ENCODE assay signal across 17 cellular contexts in genomic region chr6:109024784-109025183, GRCh38.
DNase-seq lines count a peak whose midpoint lies in the region; ATAC-seq and TF ChIP-seq lines count a peak whose summit lies in the region.
"Had no signal": no experiment of that assay in that cellular context is flagged by ENCODE, and none has a peak within 500 bp of the region (broad histone marks: within the 10 kb centered on the region; RNA-seq: fewer than 3 reads in every experiment).

No MANE protein-coding gene starts in this region.

- WGBS in trophoblast cell (ENCODE audit: extremely low coverage, insufficient coverage, insufficient read length): no CpG with 5 or more reads among the region's 4 CpGs

- no peak overlapping the region for H3K14ac ChIP-seq in trophoblast cell (ENCODE audit: low read length)

- DNase-seq in HEK293T (ENCODE audit: extremely low spot score): peak; percentile 37
- DNase-seq in SK-N-DZ (ENCODE audit: low spot score): peak; percentile 23
- DNase-seq in fibroblast of villous mesenchyme (ENCODE audit: low read depth): peak; percentile 12
- DNase-seq in trophoblast cell: peak; percentile 5 to 41
- DNase-seq in NOMO-1 treated with dmso at 0.1 percent for 144 hours (lab: John Stamatoyannopoulos, UW; ENCODE audit: unreplicated experiment): no peak
- DNase-seq in NCI-H2107 treated with DMSO at 0.1 percent for 48 hours (lab: John Stamatoyannopoulos, UW; ENCODE audit: unreplicated experiment): no peak
- DNase-seq: activated CD4-positive, alpha-beta memory T cell treated with anti-CD3 and anti-CD28 coated beads for 36 hours; aorta; CD4-positive, alpha-beta T cell; GDM1; Karpas-422; naive thymus-derived CD4-positive, alpha-beta T cell; NCI-H187 treated with DMSO at 0.1 percent for 48 hours; stomach; T-helper 9 cell had no signal

- no peak overlapping the region for H4K91ac ChIP-seq in trophoblast cell (ENCODE audit: low read depth, low read length)

- H3K4ac ChIP-seq in trophoblast cell (ENCODE audit: low read depth, low read length): no peak overlapping the region

- no peaks in the 10 kb centered on the region for H3K4me1 ChIP-seq in trophoblast cell (ENCODE audit: control insufficient read depth in 1 of 2, insufficient read depth in 2 of 2, low read length in 2 of 2)

- no peak overlapping the region for H3K9ac ChIP-seq in trophoblast cell (ENCODE audit: low read length)

- H3K27me3 ChIP-seq in trophoblast cell (ENCODE audit: insufficient read depth, low read length): no peaks in the 10 kb centered on the region
- H3K27me3 ChIP-seq: stomach had no signal

- no peak overlapping the region for H4K8ac ChIP-seq in trophoblast cell (ENCODE audit: low read depth, low read length)

- no peak overlapping the region for H3K23ac ChIP-seq in trophoblast cell (ENCODE audit: low read length)

- POLR2A ChIA-PET in HEK293T (lab: Yijun Ruan, JAX): no interaction called here

- no peak overlapping the region for H3K4me3 ChIP-seq in fibroblast of villous mesenchyme (ENCODE audit: low read depth, low read length)
- no peak overlapping the region for H3K4me3 ChIP-seq in trophoblast cell (ENCODE audit: low read depth, low read length)
- H3K4me3 ChIP-seq: stomach had no signal

- H3K4me2 ChIP-seq in trophoblast cell (ENCODE audit: low read length): no peak overlapping the region

- H2BK120ac ChIP-seq in trophoblast cell (ENCODE audit: insufficient read depth, low read length, poor library complexity): no peak overlapping the region

- peak; percentile 35 for TF ChIP-seq CTCF in fibroblast of villous mesenchyme (IDR thresholded peaks at IDR 0.05; ENCODE audit: insufficient read depth, low read depth, low read length)

- no peaks in the 10 kb centered on the region for H3K79me2 ChIP-seq in trophoblast cell (ENCODE audit: control insufficient read depth, insufficient read depth, low read length, poor library complexity)

- no peak overlapping the region for H2AK5ac ChIP-seq in trophoblast cell (ENCODE audit: low read length)

- H2BK12ac ChIP-seq in trophoblast cell (ENCODE audit: low read length): no peak overlapping the region

- no peak overlapping the region for H2AFZ ChIP-seq in trophoblast cell (ENCODE audit: insufficient read depth, low read length, poor library complexity)

- ATAC-seq in GM19035 (IDR thresholded peaks at IDR 0.05; ENCODE audit: unreplicated experiment): no peak
- ATAC-seq: naive thymus-derived CD4-positive, alpha-beta T cell had no signal

- H4K12ac ChIP-seq in trophoblast cell (ENCODE audit: low read depth, low read length): no peak overlapping the region

- no peaks in the 10 kb centered on the region for H3K79me1 ChIP-seq in trophoblast cell (ENCODE audit: low read length)

- H3K27ac ChIP-seq in trophoblast cell (ENCODE audit: low read depth, low read length): no peak overlapping the region
- H3K27ac ChIP-seq: HL-60, stomach had no signal

- H3K36me3 ChIP-seq in trophoblast cell (ENCODE audit: control insufficient read depth in 1 of 2, insufficient read depth in 2 of 2, low read length in 2 of 2): peaks cover 0 to 2% of the 10 kb centered on the region in 2 experiments
- H3K36me3 ChIP-seq: stomach had no signal

- H3K9me3 ChIP-seq in trophoblast cell (ENCODE audit: insufficient read depth, low read depth, low read length): no peaks in the 10 kb centered on the region
- H3K9me3 ChIP-seq: stomach had no signal

- CTCF ChIA-PET in HEK293T (lab: Yijun Ruan, JAX): no interaction called here

- H2BK5ac ChIP-seq in trophoblast cell (ENCODE audit: low read depth, low read length, poor library complexity): no peak overlapping the region

- no peak overlapping the region for H3K18ac ChIP-seq in trophoblast cell (ENCODE audit: low read length)

TF ChIP-seq in HEK293T, 16 proteins besides CTCF, POLR2A, EP300 and RAD21:
- no peak for TF ChIP-seq ARNT (IDR thresholded peaks at IDR 0.05)
- no peak for TF ChIP-seq NFRKB (IDR thresholded peaks at IDR 0.05)
- no peak for TF ChIP-seq HDGF (IDR thresholded peaks at IDR 0.05; ENCODE audit: borderline replicate concordance)
- no peak for TF ChIP-seq SP1 (IDR thresholded peaks at IDR 0.05)
- TF ChIP-seq FOXM1 (IDR thresholded peaks at IDR 0.05; ENCODE audit: borderline replicate concordance): no peak
- no peak for TF ChIP-seq L3MBTL2 (conservative IDR thresholded peaks at IDR 0.05)
- TF ChIP-seq TARDBP (IDR thresholded peaks at IDR 0.05): no peak
- TF ChIP-seq FOXA1 (IDR thresholded peaks at IDR 0.05): no peak
- TF ChIP-seq FOXK2 (IDR thresholded peaks at IDR 0.05): no peak
- TF ChIP-seq SUZ12 (IDR thresholded peaks at IDR 0.05): no peak
- TF ChIP-seq CTBP1 (IDR thresholded peaks at IDR 0.05; ENCODE audit: borderline replicate concordance): no peak
- TF ChIP-seq LEF1 (IDR thresholded peaks at IDR 0.05; ENCODE audit: borderline replicate concordance): no peak
- no peak for TF ChIP-seq ZNF384 (IDR thresholded peaks at IDR 0.05)
- no peak for TF ChIP-seq PKNOX1 (IDR thresholded peaks at IDR 0.05)
- no peak for TF ChIP-seq ELF4 (IDR thresholded peaks at IDR 0.05)
- no peak for TF ChIP-seq BHLHE40 (IDR thresholded peaks at IDR 0.05; ENCODE audit: borderline replicate concordance)

Comparison
In these comparisons a context has a peak if more than half of its experiments do, and no peak if none do; other contexts are left out.
1. DNase-seq: peak in HEK293T (single experiment), SK-N-DZ (single experiment), fibroblast of villous mesenchyme (single experiment) and trophoblast cell (2 of 2); none in NOMO-1 treated with dmso at 0.1 percent for 144 hours (single experiment) and NCI-H2107 treated with DMSO at 0.1 percent for 48 hours (single experiment).